Comparison of ENCODE assay signal across 1 cellular context in the genomic region with DNA sequence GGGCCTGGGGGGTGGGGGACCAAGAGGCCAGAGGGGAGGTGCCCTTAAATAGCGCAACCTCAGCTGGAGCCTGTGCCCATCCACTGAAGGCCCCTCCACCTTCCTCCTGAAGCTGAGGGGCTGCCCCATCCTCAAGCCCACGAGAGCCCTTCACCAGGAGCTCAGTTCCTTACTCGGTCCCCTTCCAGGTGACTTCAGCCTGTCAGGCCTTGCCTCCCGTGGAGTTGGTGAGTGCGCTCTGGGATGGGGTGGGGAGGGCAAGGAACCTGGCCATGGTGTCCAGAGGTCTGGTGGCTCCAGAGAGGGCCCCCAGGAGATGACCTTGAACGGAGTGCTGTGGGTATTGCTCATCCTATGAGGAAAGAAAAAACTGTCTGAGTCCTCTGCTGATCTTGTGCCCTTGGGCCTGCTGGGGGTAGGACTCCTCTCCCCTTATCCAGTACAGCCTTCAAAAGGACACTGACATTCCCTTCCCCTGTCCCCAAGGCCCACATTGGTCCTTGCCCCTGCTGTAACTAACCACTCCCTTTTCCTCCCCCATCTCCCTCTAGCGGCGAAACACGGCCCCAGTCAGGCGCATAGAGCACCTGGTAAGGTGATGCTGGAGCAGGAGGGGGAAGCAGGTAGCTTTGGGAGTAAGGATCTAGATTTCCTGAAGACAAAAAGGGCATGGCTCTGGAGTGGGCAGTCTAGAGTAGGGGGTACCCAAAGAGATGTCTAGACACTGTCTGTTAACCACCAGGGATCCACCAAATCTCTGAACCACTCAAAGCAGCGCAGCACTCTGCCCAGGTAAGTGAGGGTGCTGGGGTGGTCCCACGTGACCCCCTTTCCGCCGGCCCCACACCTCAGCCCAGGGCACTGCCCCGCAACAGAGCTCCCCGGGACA.
TF ChIP-seq lines count a peak whose summit lies in the region.

No MANE protein-coding gene starts in this region.

TF ChIP-seq in GM23338, 12 proteins besides CTCF, POLR2A, EP300 and RAD21:
- TF ChIP-seq CREB1 (CRISPR knock-in tag; IDR thresholded peaks at IDR 0.05; ENCODE audit: low read depth) (peak; percentile 32; the same call in 1 of the 2 replicates), ZNF331 (CRISPR knock-in tag; IDR thresholded peaks at IDR 0.05; ENCODE audit: low read depth) (no peak)
